1 cellular context compared by ENCODE assay signal in the genomic region with DNA sequence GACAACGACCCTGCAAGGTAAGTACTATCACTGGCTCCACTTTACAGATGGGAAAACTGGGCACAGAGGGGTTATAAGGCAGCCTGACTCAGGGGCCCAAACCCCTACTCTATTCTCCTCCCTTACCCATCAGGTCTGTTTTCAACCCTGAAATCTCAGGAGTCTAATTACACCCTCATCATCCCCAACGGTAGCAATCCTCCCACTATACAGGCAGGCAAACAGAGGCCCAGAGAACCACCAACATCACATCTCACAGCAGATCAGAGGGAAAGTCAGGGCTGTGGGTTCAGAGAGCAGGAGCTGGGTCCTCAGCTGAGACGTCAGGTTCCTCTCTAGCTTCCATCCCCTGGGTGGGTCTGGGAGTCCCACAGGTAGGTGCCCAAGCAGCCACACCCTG.
TF ChIP-seq lines count a peak whose summit lies in the region.

No MANE protein-coding gene starts in this region.

TF ChIP-seq in GM12878, 131 proteins besides CTCF, POLR2A, EP300 and RAD21:
- TF ChIP-seq MTA3 (IDR thresholded peaks at IDR 0.05; ENCODE audit: borderline replicate concordance, low read length) (no peak), TCF7 (IDR thresholded peaks at IDR 0.05; ENCODE audit: borderline replicate concordance) (no peak), TCF12 (IDR thresholded peaks at IDR 0.05; ENCODE audit: low read depth, low read length) (no peak)
